2 cellular contexts compared by ENCODE assay signal in the genomic region with DNA sequence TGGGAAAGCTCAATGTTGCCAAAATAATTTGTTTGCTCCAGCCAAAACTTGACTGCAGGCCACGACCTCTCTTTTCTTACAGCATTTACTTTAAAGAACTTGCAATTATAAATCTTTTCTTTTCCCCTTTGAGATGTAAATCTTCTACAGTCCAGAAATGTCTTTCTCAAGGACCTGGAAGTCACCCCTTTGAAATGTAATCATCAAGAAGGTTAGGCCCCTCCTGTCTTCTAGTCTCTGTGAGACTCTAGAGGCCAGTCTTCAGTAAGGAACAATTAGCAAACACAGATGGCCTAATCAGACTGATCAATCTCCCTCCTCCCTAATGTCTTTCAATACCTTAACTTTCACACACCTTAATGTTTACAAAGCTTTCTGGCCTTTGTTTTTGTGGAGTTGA.
TF ChIP-seq lines count a peak whose summit lies in the region.

No MANE protein-coding gene starts in this region.

TF ChIP-seq in GM23338, 12 proteins besides CTCF, POLR2A, EP300 and RAD21 (continued from another document):
- TF ChIP-seq, protein P1, sequence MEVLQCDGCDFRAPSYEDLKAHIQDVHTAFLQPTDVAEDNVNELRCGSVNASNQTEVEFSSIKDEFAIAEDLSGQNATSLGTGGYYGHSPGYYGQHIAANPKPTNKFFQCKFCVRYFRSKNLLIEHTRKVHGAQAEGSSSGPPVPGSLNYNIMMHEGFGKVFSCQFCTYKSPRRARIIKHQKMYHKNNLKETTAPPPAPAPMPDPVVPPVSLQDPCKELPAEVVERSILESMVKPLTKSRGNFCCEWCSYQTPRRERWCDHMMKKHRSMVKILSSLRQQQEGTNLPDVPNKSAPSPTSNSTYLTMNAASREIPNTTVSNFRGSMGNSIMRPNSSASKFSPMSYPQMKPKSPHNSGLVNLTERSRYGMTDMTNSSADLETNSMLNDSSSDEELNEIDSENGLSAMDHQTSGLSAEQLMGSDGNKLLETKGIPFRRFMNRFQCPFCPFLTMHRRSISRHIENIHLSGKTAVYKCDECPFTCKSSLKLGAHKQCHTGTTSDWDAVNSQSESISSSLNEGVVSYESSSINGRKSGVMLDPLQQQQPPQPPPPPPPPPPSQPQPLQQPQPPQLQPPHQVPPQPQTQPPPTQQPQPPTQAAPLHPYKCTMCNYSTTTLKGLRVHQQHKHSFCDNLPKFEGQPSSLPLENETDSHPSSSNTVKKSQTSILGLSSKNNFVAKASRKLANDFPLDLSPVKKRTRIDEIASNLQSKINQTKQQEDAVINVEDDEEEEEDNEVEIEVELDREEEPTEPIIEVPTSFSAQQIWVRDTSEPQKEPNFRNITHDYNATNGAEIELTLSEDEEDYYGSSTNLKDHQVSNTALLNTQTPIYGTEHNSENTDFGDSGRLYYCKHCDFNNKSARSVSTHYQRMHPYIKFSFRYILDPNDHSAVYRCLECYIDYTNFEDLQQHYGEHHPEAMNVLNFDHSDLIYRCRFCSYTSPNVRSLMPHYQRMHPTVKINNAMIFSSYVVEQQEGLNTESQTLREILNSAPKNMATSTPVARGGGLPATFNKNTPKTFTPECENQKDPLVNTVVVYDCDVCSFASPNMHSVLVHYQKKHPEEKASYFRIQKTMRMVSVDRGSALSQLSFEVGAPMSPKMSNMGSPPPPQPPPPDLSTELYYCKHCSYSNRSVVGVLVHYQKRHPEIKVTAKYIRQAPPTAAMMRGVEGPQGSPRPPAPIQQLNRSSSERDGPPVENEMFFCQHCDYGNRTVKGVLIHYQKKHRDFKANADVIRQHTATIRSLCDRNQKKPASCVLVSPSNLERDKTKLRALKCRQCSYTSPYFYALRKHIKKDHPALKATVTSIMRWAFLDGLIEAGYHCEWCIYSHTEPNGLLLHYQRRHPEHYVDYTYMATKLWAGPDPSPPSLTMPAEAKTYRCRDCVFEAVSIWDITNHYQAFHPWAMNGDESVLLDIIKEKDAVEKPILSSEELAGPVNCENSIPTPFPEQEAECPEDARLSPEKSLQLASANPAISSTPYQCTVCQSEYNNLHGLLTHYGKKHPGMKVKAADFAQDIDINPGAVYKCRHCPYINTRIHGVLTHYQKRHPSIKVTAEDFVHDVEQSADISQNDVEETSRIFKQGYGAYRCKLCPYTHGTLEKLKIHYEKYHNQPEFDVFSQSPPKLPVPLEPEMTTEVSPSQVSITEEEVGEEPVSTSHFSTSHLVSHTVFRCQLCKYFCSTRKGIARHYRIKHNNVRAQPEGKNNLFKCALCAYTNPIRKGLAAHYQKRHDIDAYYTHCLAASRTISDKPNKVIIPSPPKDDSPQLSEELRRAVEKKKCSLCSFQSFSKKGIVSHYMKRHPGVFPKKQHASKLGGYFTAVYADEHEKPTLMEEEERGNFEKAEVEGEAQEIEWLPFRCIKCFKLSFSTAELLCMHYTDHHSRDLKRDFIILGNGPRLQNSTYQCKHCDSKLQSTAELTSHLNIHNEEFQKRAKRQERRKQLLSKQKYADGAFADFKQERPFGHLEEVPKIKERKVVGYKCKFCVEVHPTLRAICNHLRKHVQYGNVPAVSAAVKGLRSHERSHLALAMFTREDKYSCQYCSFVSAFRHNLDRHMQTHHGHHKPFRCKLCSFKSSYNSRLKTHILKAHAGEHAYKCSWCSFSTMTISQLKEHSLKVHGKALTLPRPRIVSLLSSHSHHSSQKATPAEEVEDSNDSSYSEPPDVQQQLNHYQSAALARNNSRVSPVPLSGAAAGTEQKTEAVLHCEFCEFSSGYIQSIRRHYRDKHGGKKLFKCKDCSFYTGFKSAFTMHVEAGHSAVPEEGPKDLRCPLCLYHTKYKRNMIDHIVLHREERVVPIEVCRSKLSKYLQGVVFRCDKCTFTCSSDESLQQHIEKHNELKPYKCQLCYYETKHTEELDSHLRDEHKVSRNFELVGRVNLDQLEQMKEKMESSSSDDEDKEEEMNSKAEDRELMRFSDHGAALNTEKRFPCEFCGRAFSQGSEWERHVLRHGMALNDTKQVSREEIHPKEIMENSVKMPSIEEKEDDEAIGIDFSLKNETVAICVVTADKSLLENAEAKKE (CRISPR knock-in tag; IDR thresholded peaks at IDR 0.05): no peak
- TF ChIP-seq, protein P2, sequence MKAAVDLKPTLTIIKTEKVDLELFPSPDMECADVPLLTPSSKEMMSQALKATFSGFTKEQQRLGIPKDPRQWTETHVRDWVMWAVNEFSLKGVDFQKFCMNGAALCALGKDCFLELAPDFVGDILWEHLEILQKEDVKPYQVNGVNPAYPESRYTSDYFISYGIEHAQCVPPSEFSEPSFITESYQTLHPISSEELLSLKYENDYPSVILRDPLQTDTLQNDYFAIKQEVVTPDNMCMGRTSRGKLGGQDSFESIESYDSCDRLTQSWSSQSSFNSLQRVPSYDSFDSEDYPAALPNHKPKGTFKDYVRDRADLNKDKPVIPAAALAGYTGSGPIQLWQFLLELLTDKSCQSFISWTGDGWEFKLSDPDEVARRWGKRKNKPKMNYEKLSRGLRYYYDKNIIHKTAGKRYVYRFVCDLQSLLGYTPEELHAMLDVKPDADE (IDR thresholded peaks at IDR 0.05): no peak
- TF ChIP-seq JUNB (IDR thresholded peaks at IDR 0.05; ENCODE audit: unreplicated experiment): no peak
- TF ChIP-seq STAT1 (IDR thresholded peaks at IDR 0.05; ENCODE audit: unreplicated experiment): no peak
- no peak for TF ChIP-seq CREB1 (CRISPR knock-in tag; IDR thresholded peaks at IDR 0.05; ENCODE audit: low read depth)
- TF ChIP-seq EZH2phosphoT487 (IDR thresholded peaks at IDR 0.05; ENCODE audit: unreplicated experiment): no peak
- TF ChIP-seq NANOG (IDR thresholded peaks at IDR 0.05; ENCODE audit: borderline replicate concordance): no peak
- TF ChIP-seq, protein P3, sequence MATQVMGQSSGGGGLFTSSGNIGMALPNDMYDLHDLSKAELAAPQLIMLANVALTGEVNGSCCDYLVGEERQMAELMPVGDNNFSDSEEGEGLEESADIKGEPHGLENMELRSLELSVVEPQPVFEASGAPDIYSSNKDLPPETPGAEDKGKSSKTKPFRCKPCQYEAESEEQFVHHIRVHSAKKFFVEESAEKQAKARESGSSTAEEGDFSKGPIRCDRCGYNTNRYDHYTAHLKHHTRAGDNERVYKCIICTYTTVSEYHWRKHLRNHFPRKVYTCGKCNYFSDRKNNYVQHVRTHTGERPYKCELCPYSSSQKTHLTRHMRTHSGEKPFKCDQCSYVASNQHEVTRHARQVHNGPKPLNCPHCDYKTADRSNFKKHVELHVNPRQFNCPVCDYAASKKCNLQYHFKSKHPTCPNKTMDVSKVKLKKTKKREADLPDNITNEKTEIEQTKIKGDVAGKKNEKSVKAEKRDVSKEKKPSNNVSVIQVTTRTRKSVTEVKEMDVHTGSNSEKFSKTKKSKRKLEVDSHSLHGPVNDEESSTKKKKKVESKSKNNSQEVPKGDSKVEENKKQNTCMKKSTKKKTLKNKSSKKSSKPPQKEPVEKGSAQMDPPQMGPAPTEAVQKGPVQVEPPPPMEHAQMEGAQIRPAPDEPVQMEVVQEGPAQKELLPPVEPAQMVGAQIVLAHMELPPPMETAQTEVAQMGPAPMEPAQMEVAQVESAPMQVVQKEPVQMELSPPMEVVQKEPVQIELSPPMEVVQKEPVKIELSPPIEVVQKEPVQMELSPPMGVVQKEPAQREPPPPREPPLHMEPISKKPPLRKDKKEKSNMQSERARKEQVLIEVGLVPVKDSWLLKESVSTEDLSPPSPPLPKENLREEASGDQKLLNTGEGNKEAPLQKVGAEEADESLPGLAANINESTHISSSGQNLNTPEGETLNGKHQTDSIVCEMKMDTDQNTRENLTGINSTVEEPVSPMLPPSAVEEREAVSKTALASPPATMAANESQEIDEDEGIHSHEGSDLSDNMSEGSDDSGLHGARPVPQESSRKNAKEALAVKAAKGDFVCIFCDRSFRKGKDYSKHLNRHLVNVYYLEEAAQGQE (IDR thresholded peaks at IDR 0.05; ENCODE audit: unreplicated experiment): no peak

TF ChIP-seq in WTC11, 78 proteins besides CTCF, POLR2A, EP300 and RAD21 (continued from another document):
- TF ChIP-seq, protein P4, sequence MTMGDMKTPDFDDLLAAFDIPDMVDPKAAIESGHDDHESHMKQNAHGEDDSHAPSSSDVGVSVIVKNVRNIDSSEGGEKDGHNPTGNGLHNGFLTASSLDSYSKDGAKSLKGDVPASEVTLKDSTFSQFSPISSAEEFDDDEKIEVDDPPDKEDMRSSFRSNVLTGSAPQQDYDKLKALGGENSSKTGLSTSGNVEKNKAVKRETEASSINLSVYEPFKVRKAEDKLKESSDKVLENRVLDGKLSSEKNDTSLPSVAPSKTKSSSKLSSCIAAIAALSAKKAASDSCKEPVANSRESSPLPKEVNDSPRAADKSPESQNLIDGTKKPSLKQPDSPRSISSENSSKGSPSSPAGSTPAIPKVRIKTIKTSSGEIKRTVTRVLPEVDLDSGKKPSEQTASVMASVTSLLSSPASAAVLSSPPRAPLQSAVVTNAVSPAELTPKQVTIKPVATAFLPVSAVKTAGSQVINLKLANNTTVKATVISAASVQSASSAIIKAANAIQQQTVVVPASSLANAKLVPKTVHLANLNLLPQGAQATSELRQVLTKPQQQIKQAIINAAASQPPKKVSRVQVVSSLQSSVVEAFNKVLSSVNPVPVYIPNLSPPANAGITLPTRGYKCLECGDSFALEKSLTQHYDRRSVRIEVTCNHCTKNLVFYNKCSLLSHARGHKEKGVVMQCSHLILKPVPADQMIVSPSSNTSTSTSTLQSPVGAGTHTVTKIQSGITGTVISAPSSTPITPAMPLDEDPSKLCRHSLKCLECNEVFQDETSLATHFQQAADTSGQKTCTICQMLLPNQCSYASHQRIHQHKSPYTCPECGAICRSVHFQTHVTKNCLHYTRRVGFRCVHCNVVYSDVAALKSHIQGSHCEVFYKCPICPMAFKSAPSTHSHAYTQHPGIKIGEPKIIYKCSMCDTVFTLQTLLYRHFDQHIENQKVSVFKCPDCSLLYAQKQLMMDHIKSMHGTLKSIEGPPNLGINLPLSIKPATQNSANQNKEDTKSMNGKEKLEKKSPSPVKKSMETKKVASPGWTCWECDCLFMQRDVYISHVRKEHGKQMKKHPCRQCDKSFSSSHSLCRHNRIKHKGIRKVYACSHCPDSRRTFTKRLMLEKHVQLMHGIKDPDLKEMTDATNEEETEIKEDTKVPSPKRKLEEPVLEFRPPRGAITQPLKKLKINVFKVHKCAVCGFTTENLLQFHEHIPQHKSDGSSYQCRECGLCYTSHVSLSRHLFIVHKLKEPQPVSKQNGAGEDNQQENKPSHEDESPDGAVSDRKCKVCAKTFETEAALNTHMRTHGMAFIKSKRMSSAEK (CRISPR knock-in tag; IDR thresholded peaks at IDR 0.05; ENCODE audit: borderline replicate concordance): no peak
- TF ChIP-seq NFATC4 (CRISPR knock-in tag; IDR thresholded peaks at IDR 0.05) (no peak), FOXJ3 (CRISPR knock-in tag; IDR thresholded peaks at IDR 0.05; ENCODE audit: borderline replicate concordance) (no peak), TP53 (CRISPR knock-in tag; IDR thresholded peaks at IDR 0.05) (no peak), ZNF121 (CRISPR knock-in tag; IDR thresholded peaks at IDR 0.05) (no peak), IRF2 (CRISPR knock-in tag; IDR thresholded peaks at IDR 0.05; ENCODE audit: borderline replicate concordance, low read depth) (no peak), PREB (CRISPR knock-in tag; IDR thresholded peaks at IDR 0.05; ENCODE audit: borderline replicate concordance) (no peak), FOXK1 (CRISPR knock-in tag; IDR thresholded peaks at IDR 0.05) (no peak)
- TF ChIP-seq, protein P5, sequence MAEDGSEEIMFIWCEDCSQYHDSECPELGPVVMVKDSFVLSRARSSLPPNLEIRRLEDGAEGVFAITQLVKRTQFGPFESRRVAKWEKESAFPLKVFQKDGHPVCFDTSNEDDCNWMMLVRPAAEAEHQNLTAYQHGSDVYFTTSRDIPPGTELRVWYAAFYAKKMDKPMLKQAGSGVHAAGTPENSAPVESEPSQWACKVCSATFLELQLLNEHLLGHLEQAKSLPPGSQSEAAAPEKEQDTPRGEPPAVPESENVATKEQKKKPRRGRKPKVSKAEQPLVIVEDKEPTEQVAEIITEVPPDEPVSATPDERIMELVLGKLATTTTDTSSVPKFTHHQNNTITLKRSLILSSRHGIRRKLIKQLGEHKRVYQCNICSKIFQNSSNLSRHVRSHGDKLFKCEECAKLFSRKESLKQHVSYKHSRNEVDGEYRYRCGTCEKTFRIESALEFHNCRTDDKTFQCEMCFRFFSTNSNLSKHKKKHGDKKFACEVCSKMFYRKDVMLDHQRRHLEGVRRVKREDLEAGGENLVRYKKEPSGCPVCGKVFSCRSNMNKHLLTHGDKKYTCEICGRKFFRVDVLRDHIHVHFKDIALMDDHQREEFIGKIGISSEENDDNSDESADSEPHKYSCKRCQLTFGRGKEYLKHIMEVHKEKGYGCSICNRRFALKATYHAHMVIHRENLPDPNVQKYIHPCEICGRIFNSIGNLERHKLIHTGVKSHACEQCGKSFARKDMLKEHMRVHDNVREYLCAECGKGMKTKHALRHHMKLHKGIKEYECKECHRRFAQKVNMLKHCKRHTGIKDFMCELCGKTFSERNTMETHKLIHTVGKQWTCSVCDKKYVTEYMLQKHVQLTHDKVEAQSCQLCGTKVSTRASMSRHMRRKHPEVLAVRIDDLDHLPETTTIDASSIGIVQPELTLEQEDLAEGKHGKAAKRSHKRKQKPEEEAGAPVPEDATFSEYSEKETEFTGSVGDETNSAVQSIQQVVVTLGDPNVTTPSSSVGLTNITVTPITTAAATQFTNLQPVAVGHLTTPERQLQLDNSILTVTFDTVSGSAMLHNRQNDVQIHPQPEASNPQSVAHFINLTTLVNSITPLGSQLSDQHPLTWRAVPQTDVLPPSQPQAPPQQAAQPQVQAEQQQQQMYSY (CRISPR knock-in tag; IDR thresholded peaks at IDR 0.05): no peak
